ENCODE assay signal across 28 cellular contexts in the genomic region with DNA sequence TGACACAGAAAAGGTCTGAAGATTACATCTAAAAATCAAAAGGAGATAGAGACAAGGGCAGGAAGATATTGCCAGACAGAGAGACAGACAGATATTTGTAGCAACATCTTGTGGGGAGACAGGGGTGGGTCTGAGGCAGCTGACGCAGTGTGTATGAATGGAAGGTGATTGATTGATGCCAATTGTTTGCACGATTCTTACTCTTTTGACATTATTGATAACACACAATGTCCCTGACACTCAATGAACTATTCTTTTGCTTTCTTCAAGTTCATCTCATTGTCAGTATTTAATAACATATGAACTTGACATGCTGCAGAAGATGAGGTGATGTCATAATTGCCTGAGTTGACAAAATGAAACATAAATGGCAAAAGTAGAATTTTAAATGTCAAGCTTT.
"Had no signal": no experiment of that assay in that cellular context is flagged by ENCODE, and none has a peak within 500 bp of the region (broad histone marks: within the 10 kb centered on the region; RNA-seq: fewer than 3 reads in every experiment).

No MANE protein-coding gene starts in this region.

- H3K4me3 ChIP-seq: adrenal gland, body of pancreas, gastrocnemius medialis had no signal

- H3K27ac ChIP-seq: adrenal gland, body of pancreas, foreskin keratinocyte, gastrocnemius medialis had no signal

- H3K4me1 Mint-ChIP-seq: activated CD4-positive, alpha-beta T cell treated with anti-CD3 and anti-CD28 coated beads for 36 hours; activated CD4-positive, alpha-beta T cell treated with anti-CD3 and anti-CD28 coated beads, Interleukin-2, amount 10 ng/mL, durations not matched to agents 24 days and 14 days; activated CD8-positive, alpha-beta memory T cell treated with anti-CD3 and anti-CD28 coated beads, Interleukin-2, amount 10 ng/mL, durations not matched to agents 7 days and 5 days; activated naive CD4-positive, alpha-beta T cell treated with anti-CD3 and anti-CD28 coated beads, Interleukin-2, amount 50 U/mL, for 24 hours; activated naive CD8-positive, alpha-beta T cell treated with anti-CD3 and anti-CD28 coated beads for 36 hours; activated naive CD8-positive, alpha-beta T cell treated with anti-CD3 and anti-CD28 coated beads, Interleukin-2, amount 50 U/mL, for 24 hours had no signal

- H3K4me3 Mint-ChIP-seq: activated CD4-positive, alpha-beta memory T cell treated with anti-CD3 and anti-CD28 coated beads for 36 hours; activated CD4-positive, alpha-beta T cell treated with anti-CD3 and anti-CD28 coated beads for 36 hours; activated CD4-positive, alpha-beta T cell treated with anti-CD3 and anti-CD28 coated beads, Interleukin-2, amount 10 ng/mL, durations not matched to agents 24 days and 14 days; activated CD8-positive, alpha-beta memory T cell treated with anti-CD3 and anti-CD28 coated beads, Interleukin-2, amount 10 ng/mL, durations not matched to agents 7 days and 5 days; activated CD8-positive, alpha-beta T cell treated with anti-CD3 and anti-CD28 coated beads, Interleukin-2, amount 10 ng/mL, durations not matched to agents 7 days and 5 days; activated naive CD4-positive, alpha-beta T cell treated with anti-CD3 and anti-CD28 coated beads for 36 hours; activated naive CD4-positive, alpha-beta T cell treated with anti-CD3 and anti-CD28 coated beads, Interleukin-2, amount 50 U/mL, for 24 hours; activated naive CD8-positive, alpha-beta T cell treated with anti-CD3 and anti-CD28 coated beads for 36 hours; activated naive CD8-positive, alpha-beta T cell treated with anti-CD3 and anti-CD28 coated beads, Interleukin-2, amount 50 U/mL, for 24 hours; activated T-helper 1 cell treated with anti-CD3 and anti-CD28 coated beads, Interleukin-12 subunit alpha, Interleukin-12 subunit beta, Interleukin-2, Interleukin-4 antibody, amounts not matched to agents 30 ng/mL and 10 ng/mL and 1 ng/mL, durations not matched to agents 14 hours and 24 hours and 36 hours had no signal

- H3K27ac Mint-ChIP-seq: activated CD4-positive, alpha-beta memory T cell treated with anti-CD3 and anti-CD28 coated beads for 36 hours; activated CD4-positive, alpha-beta T cell treated with anti-CD3 and anti-CD28 coated beads for 36 hours; activated CD4-positive, alpha-beta T cell treated with anti-CD3 and anti-CD28 coated beads, Interleukin-2, amount 10 ng/mL, durations not matched to agents 24 days and 14 days; activated CD8-positive, alpha-beta memory T cell treated with anti-CD3 and anti-CD28 coated beads, Interleukin-2, amount 10 ng/mL, durations not matched to agents 7 days and 5 days; activated CD8-positive, alpha-beta T cell treated with anti-CD3 and anti-CD28 coated beads, Interleukin-2, amount 10 ng/mL, durations not matched to agents 7 days and 5 days; activated naive CD4-positive, alpha-beta T cell treated with anti-CD3 and anti-CD28 coated beads for 36 hours; activated naive CD4-positive, alpha-beta T cell treated with anti-CD3 and anti-CD28 coated beads, Interleukin-2, amount 50 U/mL, for 24 hours; activated naive CD8-positive, alpha-beta T cell treated with anti-CD3 and anti-CD28 coated beads for 36 hours; activated naive CD8-positive, alpha-beta T cell treated with anti-CD3 and anti-CD28 coated beads, Interleukin-2, amount 50 U/mL, for 24 hours; activated T-helper 1 cell treated with anti-CD3 and anti-CD28 coated beads, Interleukin-12 subunit alpha, Interleukin-12 subunit beta, Interleukin-2, Interleukin-4 antibody, amounts not matched to agents 30 ng/mL and 10 ng/mL and 1 ng/mL, durations not matched to agents 14 hours and 24 hours and 36 hours; activated T-helper 2 cell treated with anti-CD3 and anti-CD28 coated beads, Interferon-gamma antibody, Interleukin-2, Interleukin-4, amounts not matched to agents 10 μg/mL and 5 μg/mL and 100 μg/mL, durations not matched to agents 14 hours and 24 hours and 36 hours had no signal

- FAIRE-seq: colon had no signal

- H3K36me3 Mint-ChIP-seq: activated CD4-positive, alpha-beta memory T cell treated with anti-CD3 and anti-CD28 coated beads for 36 hours; activated CD8-positive, alpha-beta memory T cell treated with anti-CD3 and anti-CD28 coated beads, Interleukin-2, amount 10 ng/mL, durations not matched to agents 7 days and 5 days; activated naive CD4-positive, alpha-beta T cell treated with anti-CD3 and anti-CD28 coated beads, Interleukin-2, amount 50 U/mL, for 24 hours; activated naive CD8-positive, alpha-beta T cell treated with anti-CD3 and anti-CD28 coated beads for 36 hours had no signal

- DNase-seq: activated CD4-positive, alpha-beta memory T cell treated with anti-CD3 and anti-CD28 coated beads for 36 hours; activated CD4-positive, alpha-beta T cell treated with anti-CD3 and anti-CD28 coated beads for 36 hours; activated CD4-positive, alpha-beta T cell treated with anti-CD3 and anti-CD28 coated beads, Interleukin-2, amount 10 ng/mL, durations not matched to agents 24 days and 14 days; activated CD4-positive, CD25-positive, alpha-beta regulatory T cell; activated CD4-positive, CD25-positive, alpha-beta regulatory T cell treated with anti-CD3 and anti-CD28 coated beads, Interleukin-2, amount 50 U/mL, for 72 hours; activated CD8-positive, alpha-beta memory T cell treated with anti-CD3 and anti-CD28 coated beads, Interleukin-2, amount 10 ng/mL, durations not matched to agents 7 days and 5 days; activated CD8-positive, alpha-beta memory T cell treated with anti-CD3 and anti-CD28 coated beads, Interleukin-2, amount 50 U/mL, for 4 hours; activated CD8-positive, alpha-beta T cell treated with anti-CD3 and anti-CD28 coated beads, Interleukin-2, amount 10 ng/mL, durations not matched to agents 7 days and 5 days; activated effector memory CD4-positive, alpha-beta T cell treated with anti-CD3 and anti-CD28 coated beads, Interleukin-2, amount 50 U/mL, for 16 hours; activated naive CD4-positive, alpha-beta T cell treated with anti-CD3 and anti-CD28 coated beads for 36 hours; activated naive CD8-positive, alpha-beta T cell treated with anti-CD3 and anti-CD28 coated beads for 36 hours; activated naive CD8-positive, alpha-beta T cell treated with anti-CD3 and anti-CD28 coated beads, Interleukin-2, amount 50 U/mL, for 24 hours; activated T-cell treated with anti-CD3 and anti-CD28 coated beads, Interleukin-2, amount 50 U/mL, for 1 hour; activated T-cell treated with anti-CD3 and anti-CD28 coated beads, Interleukin-2, amount 50 U/mL, for 48 hours; adrenal gland; amygdala; aorta; body of pancreas; caudate nucleus; effector CD8-positive, alpha-beta T cell; foreskin keratinocyte; gastrocnemius medialis; T-helper 2 cell had no signal

- H3K9me3 ChIP-seq: adrenal gland, body of pancreas, gastrocnemius medialis had no signal

- ATAC-seq: activated CD4-positive, alpha-beta T cell treated with anti-CD3 and anti-CD28 coated beads for 36 hours; activated CD8-positive, alpha-beta memory T cell treated with anti-CD3 and anti-CD28 coated beads, Interleukin-2, amount 10 ng/mL, durations not matched to agents 7 days and 5 days; activated CD8-positive, alpha-beta T cell treated with anti-CD3 and anti-CD28 coated beads, Interleukin-2, amount 10 ng/mL, durations not matched to agents 7 days and 5 days; activated naive CD8-positive, alpha-beta T cell treated with anti-CD3 and anti-CD28 coated beads, Interleukin-2, amount 50 U/mL, for 24 hours; body of pancreas; esophagus mucosa; foreskin keratinocyte; gastrocnemius medialis had no signal

- H3K27me3 ChIP-seq: adrenal gland, body of pancreas, foreskin keratinocyte, gastrocnemius medialis had no signal

- H3K4me1 ChIP-seq: adrenal gland, body of pancreas, foreskin keratinocyte, gastrocnemius medialis had no signal

- H3K27me3 Mint-ChIP-seq: activated CD4-positive, alpha-beta memory T cell treated with anti-CD3 and anti-CD28 coated beads for 36 hours; activated CD4-positive, alpha-beta T cell treated with anti-CD3 and anti-CD28 coated beads for 36 hours; activated CD4-positive, alpha-beta T cell treated with anti-CD3 and anti-CD28 coated beads, Interleukin-2, amount 10 ng/mL, durations not matched to agents 24 days and 14 days; activated CD8-positive, alpha-beta memory T cell treated with anti-CD3 and anti-CD28 coated beads, Interleukin-2, amount 10 ng/mL, durations not matched to agents 7 days and 5 days; activated naive CD4-positive, alpha-beta T cell treated with anti-CD3 and anti-CD28 coated beads, Interleukin-2, amount 50 U/mL, for 24 hours; activated naive CD8-positive, alpha-beta T cell treated with anti-CD3 and anti-CD28 coated beads for 36 hours; activated naive CD8-positive, alpha-beta T cell treated with anti-CD3 and anti-CD28 coated beads, Interleukin-2, amount 50 U/mL, for 24 hours had no signal

- H3K9me3 Mint-ChIP-seq: activated CD4-positive, alpha-beta T cell treated with anti-CD3 and anti-CD28 coated beads, Interleukin-2, amount 10 ng/mL, durations not matched to agents 24 days and 14 days; activated naive CD4-positive, alpha-beta T cell treated with anti-CD3 and anti-CD28 coated beads for 36 hours; activated naive CD4-positive, alpha-beta T cell treated with anti-CD3 and anti-CD28 coated beads, Interleukin-2, amount 50 U/mL, for 24 hours had no signal

- H3K36me3 ChIP-seq: adrenal gland, gastrocnemius medialis had no signal
